ENCODE assay signal across 8 cellular contexts in the genomic region with DNA sequence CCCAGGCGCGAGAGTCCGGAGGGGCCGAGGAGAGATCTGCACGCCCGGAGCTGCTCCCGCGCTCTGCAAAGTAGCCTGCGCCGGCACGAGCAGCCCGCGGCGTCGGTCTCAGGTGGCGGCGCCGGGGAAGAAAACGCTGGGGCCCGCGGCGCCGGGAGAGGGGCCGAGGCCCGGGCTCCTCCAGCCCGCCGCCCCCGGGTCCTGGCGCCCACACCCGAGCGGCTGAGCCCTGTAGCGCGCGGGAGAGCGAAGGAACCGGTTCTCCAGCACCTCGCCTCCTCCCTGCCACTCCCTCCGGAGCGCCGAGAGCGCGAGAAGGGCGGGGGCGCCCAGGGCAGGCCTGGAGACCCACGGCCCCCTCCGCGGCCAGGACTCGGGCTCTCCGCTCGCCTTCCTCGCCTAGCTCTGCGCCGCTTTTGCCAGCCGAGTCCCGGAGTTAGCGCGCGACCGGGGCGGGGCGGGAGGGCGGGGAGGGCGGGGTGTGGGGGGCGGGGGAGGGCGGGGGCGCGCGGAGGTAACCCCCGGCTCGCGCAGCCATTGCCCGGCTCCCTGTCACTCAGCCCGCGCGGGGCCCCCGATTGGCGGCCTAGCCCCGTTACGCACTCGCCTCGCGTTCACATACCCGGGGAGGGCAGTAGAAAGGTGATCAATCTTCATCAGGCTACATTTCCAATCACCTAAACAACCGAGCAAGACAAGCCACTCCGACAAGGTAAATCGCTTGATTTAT. TPM values are rescaled to one million over a fixed set of nuclear protein-coding genes. Genes with fewer than 3 reads are reported as not detected.
A peak's percentile ranks its signal among the peaks of the same experiment; 100 is the strongest.
DNase-seq lines count a peak whose midpoint lies in the region; ATAC-seq and TF ChIP-seq lines count a peak whose summit lies in the region.

A gene (plus strand): TSS at position 645 of the 730 bp plus-strand sequence. CDS start 2,161 bp downstream, outside the sequence.

- POLR2A ChIA-PET in RWPE1 (lab: Yijun Ruan, JAX; ENCODE audit: low non-redundant PET), result interaction anchor here (0.5 kb wide), 1 partner anchor 101 kb away, joined by 5 read pairs; no protein-coding TSS in a partner anchor

- intact Hi-C loops in Right ventricle myocardium superior (cut with DNase I), result no loop called here
- intact Hi-C loops in cardiac septum (cut with DNase I), result no loop called here

- H3K4me3 ChIP-seq in MM.1S (ENCODE audit: low read length) (peak within 1 kb of the TSS; percentile 100), astrocyte of the spinal cord (ENCODE audit: low read depth, low read length) (peak within 1 kb of the TSS; percentile 38)

- H3F3A ChIP-seq in MM.1S (ENCODE audit: insufficient read depth, low read length), result peaks cover 7% of the 10 kb centered on the region; the same call in 1 of the 2 replicates

- H3K27ac ChIP-seq in MM.1S (ENCODE audit: low read length) (peak within 1 kb of the TSS; percentile 61; the same call in 1 of the 2 replicates), RWPE1 (peak within 1 kb of the TSS; percentile 85)

- no peaks in the 10 kb centered on the region for H3K79me2 ChIP-seq in MM.1S (ENCODE audit: low read length)

- TF ChIP-seq CTCF in MM.1S (IDR thresholded peaks at IDR 0.05; ENCODE audit: low read length) (no peak), RWPE1 (conservative IDR thresholded peaks at IDR 0.05; ENCODE audit: low read depth) (no peak), astrocyte of the spinal cord (IDR thresholded peaks at IDR 0.05; ENCODE audit: low read depth, low read length) (no peak)

- H3K9me3 ChIP-seq in MM.1S (replicated peaks; ENCODE audit: insufficient read depth, low read length), result no peaks in the 10 kb centered on the region

- H3K27me3 ChIP-seq in MM.1S (replicated peaks; ENCODE audit: insufficient read depth, low read length), result no peaks in the 10 kb centered on the region

- peak within 1 kb of the TSS; percentile 100 for H2AFZ ChIP-seq in MM.1S (ENCODE audit: low read length)

- no peaks in the 10 kb centered on the region for H4K20me1 ChIP-seq in MM.1S (ENCODE audit: insufficient read depth, low read length)

- H3K9ac ChIP-seq in MM.1S (ENCODE audit: low read length), result peak within 1 kb of the TSS; percentile 85

- H3K4me1 ChIP-seq in MM.1S (ENCODE audit: low read length), result no peaks in the 10 kb centered on the region

- H3K9me2 ChIP-seq in MM.1S (replicated peaks; ENCODE audit: insufficient read depth, low read length), result no peaks in the 10 kb centered on the region

- ATAC-seq in Right ventricle myocardium superior (ENCODE audit: poor library complexity), result peak; percentile 47
- peak; percentile 84 for ATAC-seq in HG02571 (IDR thresholded peaks at IDR 0.05; ENCODE audit: unreplicated experiment)

- no peaks in the 10 kb centered on the region for H3K36me3 ChIP-seq in MM.1S (replicated peaks; ENCODE audit: insufficient read depth, low read length)

- H3K4me2 ChIP-seq in MM.1S (ENCODE audit: low read depth, low read length), result peak within 1 kb of the TSS; percentile 97

- in situ Hi-C loops in astrocyte of the spinal cord (cut with HindIII; ENCODE audit: low sequenced_read_pairs), result no loop called here

- DNase-seq in Right ventricle myocardium superior, result peak; percentile 53
- DNase-seq in cardiac septum (ENCODE audit: low spot score), result no peak
- peak; percentile 84 for DNase-seq in MM.1S
- peak; percentile 96 for DNase-seq in RWPE1 (ENCODE audit: low spot score)
- no peak for DNase-seq in astrocyte of the spinal cord (ENCODE audit: low read depth, low spot score)
- DNase-seq in islet precursor cell, result peak; percentile 87
- peak; percentile 82 for DNase-seq in stimulated activated CD4-positive, alpha-beta T cell treated with anti-CD3 and anti-CD28 coated beads, Interleukin-15, amount 100 ng/mL, for 24 hours

- CTCF ChIA-PET in RWPE1 (lab: Yijun Ruan, JAX), result no interaction called here

RNA-seq across cellular contexts. Expression of the gene that starts here (rescaled TPM):
- total RNA-seq in Right ventricle myocardium superior, result not detected
- not detected for total RNA-seq in cardiac septum

Comparison
In these comparisons a context has a peak if more than half of its experiments do, and no peak if none do; other contexts are left out.
1. Peak in DNase-seq and ATAC-seq in Right ventricle myocardium superior; RNA of the gene not detected or under 1 TPM.
2. DNase-seq: peak in MM.1S (single experiment), RWPE1 (single experiment), islet precursor cell (single experiment) and stimulated activated CD4-positive, alpha-beta T cell treated with anti-CD3 and anti-CD28 coated beads, Interleukin-15, amount 100 ng/mL, for 24 hours (single experiment); none in cardiac septum (single experiment) and astrocyte of the spinal cord (single experiment).